Comparison of ENCODE assay signal across 8 cellular contexts in the genomic region with DNA sequence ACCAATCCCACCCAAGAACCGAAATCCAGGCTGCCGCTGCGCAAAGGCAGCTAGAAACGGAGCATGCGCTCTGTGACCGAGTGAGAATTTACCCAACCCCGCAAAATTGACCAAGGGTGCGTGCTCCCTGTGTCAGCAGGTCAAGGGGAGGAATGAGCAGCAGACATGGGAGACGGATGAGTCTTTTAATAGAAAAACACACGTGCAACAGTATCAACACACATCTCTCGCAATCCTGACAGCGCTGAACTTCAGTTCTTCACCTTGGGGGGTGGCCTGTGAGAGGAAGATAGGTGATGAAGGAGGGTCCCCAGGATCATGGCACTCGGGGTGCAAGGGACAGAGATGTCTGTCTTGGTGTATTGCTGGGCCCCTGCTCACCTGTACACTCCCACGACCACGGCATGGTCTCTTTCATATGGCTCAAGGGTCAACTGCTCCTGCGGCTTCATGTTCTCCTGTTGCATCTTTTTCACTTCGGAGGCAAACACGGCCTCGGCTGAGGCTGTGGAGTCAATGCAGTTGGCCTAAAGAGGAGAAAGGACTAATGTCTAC. TPM values are rescaled to one million over a fixed set of nuclear protein-coding genes. Genes with fewer than 3 reads are reported as not detected.
DNase-seq lines count a peak whose midpoint lies in the region; ATAC-seq, FAIRE-seq and TF ChIP-seq lines count a peak whose summit lies in the region.

No MANE protein-coding gene starts in this region.

- no peak for DNase-seq in HFFc6
- DNase-seq in activated CD4-positive, alpha-beta memory T cell treated with anti-CD3 and anti-CD28 coated beads, Interleukin-2, amount 10 ng/mL, durations not matched to agents 7 days and 5 days = no peak
- no peak for DNase-seq in right cardiac atrium
- no peak for DNase-seq in stimulated activated effector memory CD8-positive, alpha-beta T cell treated with anti-CD3 and anti-CD28 coated beads, Interleukin-12 subunit alpha, Interleukin-12 subunit beta, amount 100 ng/mL, for 72 hours (ENCODE audit: low spot score in 2 of 2)
- DNase-seq in GM19239 (ENCODE audit: insufficient read length, low spot score) = no peak
- DNase-seq in stimulated activated CD4-positive, alpha-beta T cell treated with anti-CD3 and anti-CD28 coated beads, Interleukin-4, amount 100 ng/mL, for 1 hour = no peak
- DNase-seq in putamen (ENCODE audit: low spot score) = no peak
- no peak for DNase-seq in foreskin keratinocyte

- WGBS in right cardiac atrium = 45% methylated on average over 19 of the region's 19 CpGs

- H3K4me1 ChIP-seq in right cardiac atrium (ENCODE audit: control insufficient read depth, insufficient read depth, low read length) (peaks cover 3% of the 10 kb centered on the region), foreskin keratinocyte (no peaks in the 10 kb centered on the region)

- peaks cover 48% of the 10 kb centered on the region for H3K36me3 Mint-ChIP-seq in HFFc6 (ENCODE audit: low read depth)
- H3K36me3 Mint-ChIP-seq in activated CD4-positive, alpha-beta memory T cell treated with anti-CD3 and anti-CD28 coated beads, Interleukin-2, amount 10 ng/mL, durations not matched to agents 7 days and 5 days (ENCODE audit: low read depth) = peaks cover 55% of the 10 kb centered on the region
- peaks cover 96% of the 10 kb centered on the region for H3K36me3 Mint-ChIP-seq in stimulated activated effector memory CD8-positive, alpha-beta T cell treated with anti-CD3 and anti-CD28 coated beads, Interleukin-12 subunit alpha, Interleukin-12 subunit beta, amount 100 ng/mL, for 72 hours

- intact Hi-C loops in right cardiac atrium (cut with DNase I) = no loop called here

- CTCF ChIA-PET in activated CD4-positive, alpha-beta memory T cell treated with anti-CD3 and anti-CD28 coated beads, Interleukin-2, amount 10 ng/mL, durations not matched to agents 7 days and 5 days (lab: Charles Lee) = interaction anchor here (0.7 to 2.2 kb wide), 4 partner anchors 10 to 136 kb away, joined by 4 to 51 read pairs (median 16); a partner anchor contains a TSS

- peak overlapping the region; percentile 68 for H3K27ac Mint-ChIP-seq in HFFc6
- peak overlapping the region; percentile 71 for H3K27ac Mint-ChIP-seq in activated CD4-positive, alpha-beta memory T cell treated with anti-CD3 and anti-CD28 coated beads, Interleukin-2, amount 10 ng/mL, durations not matched to agents 7 days and 5 days
- H3K27ac Mint-ChIP-seq in stimulated activated effector memory CD8-positive, alpha-beta T cell treated with anti-CD3 and anti-CD28 coated beads, Interleukin-12 subunit alpha, Interleukin-12 subunit beta, amount 100 ng/mL, for 72 hours = peak overlapping the region; percentile 90

- H3K27me3 ChIP-seq in right cardiac atrium (ENCODE audit: control insufficient read depth, insufficient read depth) (no peaks in the 10 kb centered on the region), foreskin keratinocyte (no peaks in the 10 kb centered on the region)

- no peaks in the 10 kb centered on the region for H3K9me3 ChIP-seq in right cardiac atrium (ENCODE audit: control insufficient read depth, low read length)

- peaks cover 2% of the 10 kb centered on the region for H3K27me3 Mint-ChIP-seq in HFFc6 (ENCODE audit: insufficient read depth)
- no peaks in the 10 kb centered on the region for H3K27me3 Mint-ChIP-seq in activated CD4-positive, alpha-beta memory T cell treated with anti-CD3 and anti-CD28 coated beads, Interleukin-2, amount 10 ng/mL, durations not matched to agents 7 days and 5 days

- TF ChIP-seq CTCF in HFFc6 (IDR thresholded peaks at IDR 0.05) (no peak), foreskin keratinocyte (conservative IDR thresholded peaks at IDR 0.05) (no peak)

- H3K4me3 Mint-ChIP-seq in HFFc6 = peak overlapping the region; percentile 84
- H3K4me3 Mint-ChIP-seq in activated CD4-positive, alpha-beta memory T cell treated with anti-CD3 and anti-CD28 coated beads, Interleukin-2, amount 10 ng/mL, durations not matched to agents 7 days and 5 days = peak overlapping the region; percentile 65
- peak overlapping the region; percentile 77 for H3K4me3 Mint-ChIP-seq in stimulated activated effector memory CD8-positive, alpha-beta T cell treated with anti-CD3 and anti-CD28 coated beads, Interleukin-12 subunit alpha, Interleukin-12 subunit beta, amount 100 ng/mL, for 72 hours

- FAIRE-seq in GM19239 (lab: Jason Lieb, UNC) = no peak

- H3K27ac ChIP-seq in right cardiac atrium (ENCODE audit: low read length) = peak overlapping the region; percentile 54
- H3K27ac ChIP-seq in foreskin keratinocyte = no peak overlapping the region

- POLR2A ChIA-PET in activated CD4-positive, alpha-beta memory T cell treated with anti-CD3 and anti-CD28 coated beads, Interleukin-2, amount 10 ng/mL, durations not matched to agents 7 days and 5 days (lab: Charles Lee) = interaction anchor here (0.9 to 2.2 kb wide), 5 partner anchors 10 to 389 kb away, joined by 3 to 62 read pairs (median 5); a partner anchor contains a TSS

- ATAC-seq in right cardiac atrium = peak in 1 of 2 donors; percentile 1
- ATAC-seq in stimulated activated effector memory CD8-positive, alpha-beta T cell treated with anti-CD3 and anti-CD28 coated beads, Interleukin-12 subunit alpha, Interleukin-12 subunit beta, amount 100 ng/mL, for 72 hours = no peak
- no peak for ATAC-seq in foreskin keratinocyte

- no peaks in the 10 kb centered on the region for H3K9me3 Mint-ChIP-seq in HFFc6
- no peaks in the 10 kb centered on the region for H3K9me3 Mint-ChIP-seq in activated CD4-positive, alpha-beta memory T cell treated with anti-CD3 and anti-CD28 coated beads, Interleukin-2, amount 10 ng/mL, durations not matched to agents 7 days and 5 days
- no peaks in the 10 kb centered on the region for H3K9me3 Mint-ChIP-seq in stimulated activated effector memory CD8-positive, alpha-beta T cell treated with anti-CD3 and anti-CD28 coated beads, Interleukin-12 subunit alpha, Interleukin-12 subunit beta, amount 100 ng/mL, for 72 hours

- H3K4me1 Mint-ChIP-seq in HFFc6 (ENCODE audit: low read depth) = peaks cover 27% of the 10 kb centered on the region
- H3K4me1 Mint-ChIP-seq in activated CD4-positive, alpha-beta memory T cell treated with anti-CD3 and anti-CD28 coated beads, Interleukin-2, amount 10 ng/mL, durations not matched to agents 7 days and 5 days = peaks cover 26% of the 10 kb centered on the region
- H3K4me1 Mint-ChIP-seq in stimulated activated effector memory CD8-positive, alpha-beta T cell treated with anti-CD3 and anti-CD28 coated beads, Interleukin-12 subunit alpha, Interleukin-12 subunit beta, amount 100 ng/mL, for 72 hours = peaks cover 38% of the 10 kb centered on the region

- H3K4me3 ChIP-seq in right cardiac atrium (ENCODE audit: low read length) = no peak overlapping the region

RNA-seq across cellular contexts. Expression of a gene that starts 0.4 kb away (rescaled TPM):
- total RNA-seq in HFFc6 (2021; fragmentation: NEBNext Ultra II Directional; extraction: Animal tissue kit (Norgen Biotek cat#: 25700)) = 10 to 100 TPM in 4 of 6 experiments, 1 to 10 TPM in 2; 8.9 to 20.2 (median 12.7) TPM
- 10 to 100 TPM; 13.8 to 14.2 TPM for total RNA-seq in activated CD4-positive, alpha-beta memory T cell treated with anti-CD3 and anti-CD28 coated beads, Interleukin-2, amount 10 ng/mL, durations not matched to agents 7 days and 5 days
- 10 to 100 TPM in 3 of 4 donors, 1 to 10 TPM in 1; 7.7 to 17.6 (median 14.8) TPM for total RNA-seq in right cardiac atrium
- polyA plus RNA-seq in right cardiac atrium = 14.7 TPM
- total RNA-seq in foreskin keratinocyte = 3.8 and 7.0 TPM in 2 replicates
- polyA plus RNA-seq in foreskin keratinocyte = 3.8 and 6.2 TPM in 2 replicates

RNA-seq across cellular contexts. Expression of a gene that starts 11.8 kb away (rescaled TPM):
- 100 to 1,000 TPM; 167 to 234 (median 217) TPM for total RNA-seq in HFFc6 (2021; fragmentation: NEBNext Ultra II Directional; extraction: Animal tissue kit (Norgen Biotek cat#: 25700))
- total RNA-seq in activated CD4-positive, alpha-beta memory T cell treated with anti-CD3 and anti-CD28 coated beads, Interleukin-2, amount 10 ng/mL, durations not matched to agents 7 days and 5 days = 100 to 1,000 TPM; 294 to 302 TPM
- total RNA-seq in right cardiac atrium (10 to 100 TPM; 68.6 to 83.7 (median 80.9) TPM), foreskin keratinocyte (281 and 363 TPM in 2 replicates)
- polyA plus RNA-seq in right cardiac atrium (63.6 TPM), foreskin keratinocyte (396 and 484 TPM in 2 replicates)

RNA-seq across cellular contexts. Expression of a gene that starts 55.7 kb away (rescaled TPM):
- total RNA-seq in HFFc6 (2021; fragmentation: NEBNext Ultra II Directional; extraction: Animal tissue kit (Norgen Biotek cat#: 25700)) = not detected
- under 1 TPM in 1 of 2 experiments, not detected in 1; 0.35 TPM for total RNA-seq in activated CD4-positive, alpha-beta memory T cell treated with anti-CD3 and anti-CD28 coated beads, Interleukin-2, amount 10 ng/mL, durations not matched to agents 7 days and 5 days
- total RNA-seq in right cardiac atrium (not detected), foreskin keratinocyte (not detected in 2 replicates)
- polyA plus RNA-seq in right cardiac atrium (not detected), foreskin keratinocyte (not detected in 2 replicates)
